1 cellular context compared by ENCODE assay signal in genomic region chr2:231521-232185, GRCh38.
TF ChIP-seq lines count a peak whose summit lies in the region.

No MANE protein-coding gene starts in this region.

TF ChIP-seq in HepG2, 621 proteins besides CTCF, POLR2A, EP300 and RAD21:
- TF ChIP-seq, protein P1, sequence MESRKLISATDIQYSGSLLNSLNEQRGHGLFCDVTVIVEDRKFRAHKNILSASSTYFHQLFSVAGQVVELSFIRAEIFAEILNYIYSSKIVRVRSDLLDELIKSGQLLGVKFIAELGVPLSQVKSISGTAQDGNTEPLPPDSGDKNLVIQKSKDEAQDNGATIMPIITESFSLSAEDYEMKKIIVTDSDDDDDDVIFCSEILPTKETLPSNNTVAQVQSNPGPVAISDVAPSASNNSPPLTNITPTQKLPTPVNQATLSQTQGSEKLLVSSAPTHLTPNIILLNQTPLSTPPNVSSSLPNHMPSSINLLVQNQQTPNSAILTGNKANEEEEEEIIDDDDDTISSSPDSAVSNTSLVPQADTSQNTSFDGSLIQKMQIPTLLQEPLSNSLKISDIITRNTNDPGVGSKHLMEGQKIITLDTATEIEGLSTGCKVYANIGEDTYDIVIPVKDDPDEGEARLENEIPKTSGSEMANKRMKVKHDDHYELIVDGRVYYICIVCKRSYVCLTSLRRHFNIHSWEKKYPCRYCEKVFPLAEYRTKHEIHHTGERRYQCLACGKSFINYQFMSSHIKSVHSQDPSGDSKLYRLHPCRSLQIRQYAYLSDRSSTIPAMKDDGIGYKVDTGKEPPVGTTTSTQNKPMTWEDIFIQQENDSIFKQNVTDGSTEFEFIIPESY (CRISPR knock-in tag; IDR thresholded peaks at IDR 0.05), result 0 out of 2 replicates have a peak, but pooled peaks have one; percentile 32
- no peak for TF ChIP-seq ZNF292 (CRISPR knock-in tag; IDR thresholded peaks at IDR 0.05; ENCODE audit: borderline replicate concordance, low read depth)
